16 cellular contexts compared by ENCODE assay signal in the genomic region with DNA sequence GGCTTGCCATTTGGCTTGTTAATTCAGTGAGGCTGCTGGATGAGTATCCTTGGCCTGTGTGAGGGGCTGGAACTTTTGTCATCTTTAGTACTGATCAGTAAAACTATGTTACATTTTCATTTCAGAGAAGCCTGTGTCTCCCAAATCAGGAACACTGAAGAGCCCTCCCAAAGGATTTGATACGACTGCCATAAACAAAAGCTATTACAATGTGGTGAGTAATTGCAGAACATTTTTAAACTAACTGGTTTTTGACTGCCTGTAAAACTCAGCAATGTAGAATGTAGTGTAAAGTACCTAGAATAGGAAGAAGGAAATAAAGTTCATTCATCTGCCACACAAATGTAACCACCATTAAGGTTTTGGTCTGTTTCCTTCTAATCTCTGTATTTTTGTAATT.
DNase-seq lines count a peak whose midpoint lies in the region; ATAC-seq lines count a peak whose summit lies in the region.
"Had no signal": no experiment of that assay in that cellular context is flagged by ENCODE, and none has a peak within 500 bp of the region (broad histone marks: within the 10 kb centered on the region; RNA-seq: fewer than 3 reads in every experiment).

No MANE protein-coding gene starts in this region.

- no peaks in the 10 kb centered on the region for H3K9me3 Mint-ChIP-seq in activated T-cell treated with anti-CD3 and anti-CD28 coated beads, Interleukin-2, amount 50 U/mL, for 72 hours
- H3K9me3 Mint-ChIP-seq: CD4-positive, alpha-beta T cell had no signal

- peaks cover 50% of the 10 kb centered on the region for H3K36me3 ChIP-seq in SJSA1

- peaks cover 8 to 13% of the 10 kb centered on the region in 2 donors for H3K36me3 Mint-ChIP-seq in activated T-cell treated with anti-CD3 and anti-CD28 coated beads, Interleukin-2, amount 50 U/mL, for 72 hours (ENCODE audit: insufficient read depth in 2 of 2)

- ATAC-seq in activated T-cell treated with anti-CD3 and anti-CD28 coated beads, Interleukin-2, amount 50 U/mL, for 72 hours (replicated peaks in 1 of 2), result no peak
- no peak for ATAC-seq in HG03354 (IDR thresholded peaks at IDR 0.05; ENCODE audit: poor library complexity, severe bottlenecking, unreplicated experiment)
- no peak for ATAC-seq in GM21515 (IDR thresholded peaks at IDR 0.05; ENCODE audit: unreplicated experiment)
- ATAC-seq: GM12878 had no signal

- H3K4me1 Mint-ChIP-seq in activated T-cell treated with anti-CD3 and anti-CD28 coated beads, Interleukin-2, amount 50 U/mL, for 72 hours (ENCODE audit: low read depth), result peaks cover 13% of the 10 kb centered on the region

- H3K27me3 Mint-ChIP-seq in activated T-cell treated with anti-CD3 and anti-CD28 coated beads, Interleukin-2, amount 50 U/mL, for 72 hours (ENCODE audit: low read depth), result no peaks in the 10 kb centered on the region
- H3K27me3 Mint-ChIP-seq: B cell; CD4-positive, alpha-beta T cell had no signal

- H3K27ac Mint-ChIP-seq in activated T-cell treated with anti-CD3 and anti-CD28 coated beads, Interleukin-2, amount 50 U/mL, for 72 hours, result peak overlapping the region; percentile 40
- H3K27ac Mint-ChIP-seq: B cell; CD4-positive, alpha-beta T cell had no signal

- DNase-seq in activated T-cell treated with anti-CD3 and anti-CD28 coated beads, Interleukin-2, amount 50 U/mL, for 72 hours, result no peak
- DNase-seq in activated T-cell treated with anti-CD3 and anti-CD28 coated beads, Interleukin-2, amount 50 U/mL, for 1 hour, result no peak
- DNase-seq in SJSA1 (ENCODE audit: low read depth in 1 of 2, low spot score in 2 of 2), result peak in 1 of 2 experiments; percentile 60
- peak; percentile 34 for DNase-seq in fibroblast of peridontal ligament (ENCODE audit: extremely low read depth)
- no peak for DNase-seq in iPS-NIHi7 (ENCODE audit: extremely low spot score)
- DNase-seq: ACHN; C1 segment of cervical spinal cord; Calu3; CD4-positive, alpha-beta T cell; DMS 273 treated with DMSO at 0.1 percent for 48 hours; GOT3 had no signal

- no peak overlapping the region for H3K4me3 Mint-ChIP-seq in activated T-cell treated with anti-CD3 and anti-CD28 coated beads, Interleukin-2, amount 50 U/mL, for 72 hours
- H3K4me3 Mint-ChIP-seq: B cell; CD4-positive, alpha-beta T cell had no signal

- H3K4me1 ChIP-seq in SJSA1 (replicated peaks), result peaks cover 17% of the 10 kb centered on the region
- H3K4me1 ChIP-seq: HAP-1 had no signal

- no peaks in the 10 kb centered on the region for H3K27me3 ChIP-seq in SJSA1 (replicated peaks)

- H3K27ac ChIP-seq in SJSA1, result peak overlapping the region; percentile 9; the same call in 1 of the 2 replicates

- no peaks in the 10 kb centered on the region for H3K9me3 ChIP-seq in SJSA1 (replicated peaks)
- H3K9me3 ChIP-seq: HAP-1 had no signal

- H3K4me3 ChIP-seq in SJSA1, result no peak overlapping the region
- H3K4me3 ChIP-seq: GM12878, HAP-1 had no signal
